ENCODE assay signal across 13 cellular contexts in genomic region chr13:67048793-67049150, GRCh38.
DNase-seq lines count a peak whose midpoint lies in the region; ATAC-seq and TF ChIP-seq lines count a peak whose summit lies in the region.
"Had no signal": no experiment of that assay in that cellular context is flagged by ENCODE, and none has a peak within 500 bp of the region (broad histone marks: within the 10 kb centered on the region; RNA-seq: fewer than 3 reads in every experiment).

No MANE protein-coding gene starts in this region.

- TF ChIP-seq CTCF in choroid plexus epithelial cell (conservative IDR thresholded peaks at IDR 0.05; ENCODE audit: low read depth, low read length): no peak

- no peaks in the 10 kb centered on the region for H3K36me3 Mint-ChIP-seq in naive thymus-derived CD8-positive, alpha-beta T cell

- no peak overlapping the region for H3K4me3 Mint-ChIP-seq in naive thymus-derived CD8-positive, alpha-beta T cell

- no peak overlapping the region for H3K27ac Mint-ChIP-seq in naive thymus-derived CD8-positive, alpha-beta T cell

- POLR2A ChIA-PET in naive thymus-derived CD8-positive, alpha-beta T cell (lab: Charles Lee): no interaction called here

- no peaks in the 10 kb centered on the region for H3K27me3 Mint-ChIP-seq in naive thymus-derived CD8-positive, alpha-beta T cell

- H3K4me3 ChIP-seq in ACC112 (ENCODE audit: low read depth, low read length): no peak overlapping the region
- no peak overlapping the region for H3K4me3 ChIP-seq in choroid plexus epithelial cell (ENCODE audit: low read depth, low read length)
- H3K4me3 ChIP-seq: adrenal gland, thoracic aorta had no signal

- H3K27me3 ChIP-seq in ACC112 (ENCODE audit: insufficient read depth, low read length): no peaks in the 10 kb centered on the region
- H3K27me3 ChIP-seq: adrenal gland had no signal

- no peaks in the 10 kb centered on the region for H3K36me3 ChIP-seq in ACC112 (ENCODE audit: insufficient read depth, low read length)
- H3K36me3 ChIP-seq: adrenal gland, thoracic aorta had no signal

- no peaks in the 10 kb centered on the region for H3K79me2 ChIP-seq in ACC112 (ENCODE audit: control insufficient read depth, insufficient read depth, low read length, unreplicated experiment)

- H2AFZ ChIP-seq in ACC112 (ENCODE audit: low read length, unreplicated experiment): peak overlapping the region; percentile 88

- H3K27ac ChIP-seq in ACC112 (ENCODE audit: low read depth, low read length): peak overlapping the region; percentile 81
- H3K27ac ChIP-seq: KMS-11, thoracic aorta had no signal

- H3K9me3 Mint-ChIP-seq in naive thymus-derived CD8-positive, alpha-beta T cell: no peaks in the 10 kb centered on the region

- peak; percentile 91 for DNase-seq in choroid plexus epithelial cell (ENCODE audit: low read depth)
- DNase-seq in kidney glomerular epithelial cell (lab: John Stamatoyannopoulos, UW): peak; percentile 58
- DNase-seq in stimulated activated CD4-positive, alpha-beta T cell treated with anti-CD3 and anti-CD28 coated beads, Interleukin-4, amount 100 ng/mL, for 1 hour: no peak
- DNase-seq in naive thymus-derived CD8-positive, alpha-beta T cell: no peak
- DNase-seq in NCI-H748 treated with DMSO at 0.1 percent for 48 hours (lab: John Stamatoyannopoulos, UW): no peak
- DNase-seq: ACHN; activated CD8-positive, alpha-beta memory T cell treated with anti-CD3 and anti-CD28 coated beads for 24 hours; adrenal gland had no signal

- H3K4me1 ChIP-seq in ACC112 (ENCODE audit: control insufficient read depth, insufficient read depth, low read length, unreplicated experiment): peaks cover 22% of the 10 kb centered on the region
- H3K4me1 ChIP-seq: adrenal gland had no signal

- peaks cover 0 to 7% (median 0%) of the 10 kb centered on the region in 4 donors for H3K4me1 Mint-ChIP-seq in naive thymus-derived CD8-positive, alpha-beta T cell

- ATAC-seq in HG03432 (IDR thresholded peaks at IDR 0.05; ENCODE audit: unreplicated experiment): peak; percentile 16
- ATAC-seq in HG03457 (IDR thresholded peaks at IDR 0.05; ENCODE audit: unreplicated experiment): no peak
- no peak for ATAC-seq in naive thymus-derived CD8-positive, alpha-beta T cell

Comparison
In these comparisons a context has a peak if more than half of its experiments do, and no peak if none do; other contexts are left out.
1. DNase-seq: peak in choroid plexus epithelial cell (single experiment) and kidney glomerular epithelial cell (single experiment); none in stimulated activated CD4-positive, alpha-beta T cell treated with anti-CD3 and anti-CD28 coated beads, Interleukin-4, amount 100 ng/mL, for 1 hour (single experiment), naive thymus-derived CD8-positive, alpha-beta T cell (0 of 10) and NCI-H748 treated with DMSO at 0.1 percent for 48 hours (single experiment).